Comparison of ENCODE assay signal across 9 cellular contexts in the genomic region with DNA sequence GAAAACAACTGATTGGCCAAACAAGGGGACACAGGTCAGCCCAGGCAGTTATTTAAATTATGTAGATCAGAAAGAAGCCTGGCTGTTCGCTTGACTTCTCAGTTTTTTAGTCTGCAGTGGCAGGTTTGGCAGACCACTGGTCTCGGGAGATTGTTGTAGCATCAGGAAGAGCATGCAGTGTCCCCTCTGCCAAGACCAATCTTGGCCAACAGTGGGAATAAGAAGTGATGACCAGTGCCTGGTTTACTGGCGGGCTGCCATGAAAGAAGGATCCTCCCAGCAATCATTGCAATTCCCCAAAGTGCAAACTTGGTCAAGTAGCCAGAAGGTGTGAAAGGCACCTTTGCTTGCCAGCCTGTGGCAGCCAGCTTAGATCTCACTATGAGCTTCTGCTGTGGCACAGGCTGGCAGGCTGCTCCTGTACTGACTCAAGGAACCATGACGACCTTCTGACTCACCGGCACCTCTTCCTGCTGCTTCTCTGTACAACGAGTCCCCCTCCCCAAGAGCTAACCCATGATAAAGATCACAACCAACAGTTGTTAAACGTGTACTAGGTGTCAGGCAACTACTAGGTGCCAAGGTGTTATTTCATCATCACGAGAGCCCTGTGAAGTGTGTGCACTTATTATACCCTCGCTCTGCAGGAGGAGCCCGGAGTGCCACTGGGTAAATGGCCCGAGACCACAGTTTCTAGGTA.
DNase-seq lines count a peak whose midpoint lies in the region; ATAC-seq and TF ChIP-seq lines count a peak whose summit lies in the region.
"Had no signal": no experiment of that assay in that cellular context is flagged by ENCODE, and none has a peak within 500 bp of the region (broad histone marks: within the 10 kb centered on the region; RNA-seq: fewer than 3 reads in every experiment).

No MANE protein-coding gene starts in this region.

- H3K9me3 ChIP-seq in Loucy (ENCODE audit: insufficient read depth, low read depth, low read length) = peaks cover 5% of the 10 kb centered on the region; the same call in 1 of the 2 replicates

- no peaks in the 10 kb centered on the region for H3F3A ChIP-seq in Loucy (ENCODE audit: low read depth)

- ATAC-seq in HG03097 (IDR thresholded peaks at IDR 0.05; ENCODE audit: low FRiP score, unreplicated experiment) = no peak

- no peak overlapping the region for H3K9ac ChIP-seq in Loucy (ENCODE audit: low read depth, low read length, poor library complexity, severe bottlenecking)

- TF ChIP-seq CTCF in Loucy (conservative IDR thresholded peaks at IDR 0.05; ENCODE audit: low read length) = no peak

- H3K36me3 ChIP-seq in Loucy (ENCODE audit: insufficient read depth, low read length) = no peaks in the 10 kb centered on the region

- DNase-seq in A172 (ENCODE audit: low spot score) (peak; percentile 80), activated T-cell treated with anti-CD3 and anti-CD28 coated beads for 48 hours (ENCODE audit: low read depth) (peak; percentile 67), kidney glomerular epithelial cell (lab: John Stamatoyannopoulos, UW) (peak; percentile 52), NCI-H1436 (lab: John Stamatoyannopoulos, UW) (no peak), NCI-H526 treated with DMSO at 0.1 percent for 48 hours (lab: John Stamatoyannopoulos, UW) (no peak), KBM-7 (no peak)
- DNase-seq: DND-41 had no signal

- no peaks in the 10 kb centered on the region for H4K20me1 ChIP-seq in Loucy (ENCODE audit: insufficient read depth, low read length, poor library complexity, severe bottlenecking)

- in situ Hi-C loops in KBM-7 (cut with MboI; ENCODE audit: low pct_unique_long_range_greater_than_20kb, low sequenced_read_pairs) = no loop called here

- peaks cover 37% of the 10 kb centered on the region for H3K4me1 ChIP-seq in Loucy (ENCODE audit: insufficient read depth, low read length, poor library complexity, severe bottlenecking)

- no peak overlapping the region for H3K4me3 ChIP-seq in Loucy (ENCODE audit: low read length, poor library complexity, severe bottlenecking)

- H3K9me2 ChIP-seq in Loucy (replicated peaks; ENCODE audit: low read depth, low read length) = no peaks in the 10 kb centered on the region

- peak overlapping the region; percentile 51 for H3K4me2 ChIP-seq in Loucy (ENCODE audit: low read depth, low read length, poor library complexity, severe bottlenecking)

- no peaks in the 10 kb centered on the region for H3K27me3 ChIP-seq in Loucy (ENCODE audit: insufficient read depth, low read length, poor library complexity, severe bottlenecking)

- H3K79me2 ChIP-seq in Loucy (ENCODE audit: insufficient read depth, low read length) = no peaks in the 10 kb centered on the region

- peak overlapping the region; percentile 54 for H2AFZ ChIP-seq in Loucy (ENCODE audit: low read length)

Comparison
In these comparisons a context has a peak if more than half of its experiments do, and no peak if none do; other contexts are left out.
1. DNase-seq: peak in A172 (single experiment), activated T-cell treated with anti-CD3 and anti-CD28 coated beads for 48 hours (single experiment) and kidney glomerular epithelial cell (single experiment); none in NCI-H1436 (single experiment), NCI-H526 treated with DMSO at 0.1 percent for 48 hours (single experiment) and KBM-7 (single experiment).